In the genomic region with DNA sequence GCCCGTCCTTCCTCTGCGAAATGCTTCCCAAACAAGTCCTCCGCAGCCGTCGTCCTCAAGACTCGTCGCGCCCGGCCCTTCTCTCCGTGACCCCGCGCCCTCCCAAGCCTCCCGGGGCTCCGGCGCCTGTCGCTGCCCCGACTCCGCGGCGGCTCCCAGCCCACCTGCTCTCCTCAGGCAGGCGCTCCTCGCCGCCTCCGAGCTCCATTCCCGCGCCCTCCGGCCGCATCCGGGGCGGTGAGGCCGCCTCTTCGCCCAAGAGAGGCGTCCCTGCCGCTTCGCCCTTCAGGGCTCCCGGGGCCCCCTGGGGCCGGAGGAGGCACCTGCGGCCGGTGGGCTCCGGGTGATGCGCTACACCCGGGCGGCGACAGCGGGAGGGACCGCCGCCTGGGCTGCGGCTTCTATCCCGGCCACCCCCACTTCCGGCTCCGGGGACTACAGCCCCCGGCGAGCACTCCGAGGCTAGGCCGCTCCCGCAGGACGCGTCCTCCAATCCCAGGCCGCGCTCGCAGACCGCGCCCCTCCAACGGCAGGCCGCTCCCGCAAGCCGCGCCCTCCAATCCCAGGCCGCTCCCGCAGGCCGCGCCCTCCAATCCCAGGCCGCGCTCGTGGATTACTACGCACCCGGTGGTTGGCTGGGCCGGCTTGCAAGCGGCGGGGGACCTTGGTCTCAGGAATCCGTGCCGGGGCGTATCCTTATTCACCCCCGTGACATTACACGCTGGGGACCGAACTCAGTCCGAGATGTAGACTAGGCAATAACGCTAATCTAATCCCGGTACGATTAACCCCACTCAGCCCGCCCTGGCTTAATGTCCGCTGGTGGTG, we compare ENCODE assay signal across 8 cellular contexts. TPM values are rescaled to one million over a fixed set of nuclear protein-coding genes. Genes with fewer than 3 reads are reported as not detected.
A peak's percentile ranks its signal among the peaks of the same experiment; 100 is the strongest.
DNase-seq lines count a peak whose midpoint lies in the region; ATAC-seq, FAIRE-seq and TF ChIP-seq lines count a peak whose summit lies in the region.

Gene RUBCN, minus strand, starts transcription at position 414 of the 828 bp plus-strand sequence. Its CDS starts 185 bp downstream, at position 229.

- H3K27ac Mint-ChIP-seq in endothelial cell (ENCODE audit: unreplicated experiment) (peak within 1 kb of the TSS; percentile 84), mesothelial cell of epicardium (peak within 1 kb of the TSS; percentile 95)

- H3K27ac ChIP-seq in OCI-LY1 (ENCODE audit: low read depth, low read length, poor library complexity, severe bottlenecking), result peak within 1 kb of the TSS; percentile 97

- DNase-seq in D721Med (ENCODE audit: insufficient read length, low spot score) (peak; percentile 74), HuH-7 (ENCODE audit: low spot score) (peak; percentile 95), endothelial cell (ENCODE audit: low spot score) (peak; percentile 95), mesothelial cell of epicardium (ENCODE audit: low spot score in 2 of 2, unreplicated experiment in 2 of 2) (peak; percentile 91 to 93)
- peak; percentile 91 for DNase-seq in activated CD8-positive, alpha-beta memory T cell treated with anti-CD3 and anti-CD28 coated beads, Interleukin-2, amount 50 U/mL, for 4 hours
- peak; percentile 77 to 86 for DNase-seq in stimulated activated CD8-positive, alpha-beta memory T cell treated with anti-CD3 and anti-CD28 coated beads, Interleukin-15, amount 100 ng/mL, for 4 hours (ENCODE audit: low read depth in 2 of 2)

- no peaks in the 10 kb centered on the region for H3K27me3 ChIP-seq in OCI-LY1 (ENCODE audit: insufficient read depth, low read length)

- peaks cover 25% of the 10 kb centered on the region; the same call in 1 of the 2 replicates for H3K36me3 ChIP-seq in OCI-LY1 (ENCODE audit: insufficient read depth, low read length)

- TF ChIP-seq CTCF in D721Med (IDR thresholded peaks at IDR 0.05; ENCODE audit: insufficient read depth, missing control alignments) (no peak), OCI-LY1 (IDR thresholded peaks at IDR 0.05; ENCODE audit: low read length) (no peak), endothelial cell (IDR thresholded peaks at IDR 0.05; ENCODE audit: unreplicated experiment) (no peak), mesothelial cell of epicardium (IDR thresholded peaks at IDR 0.05; ENCODE audit: unreplicated experiment) (no peak)

- ATAC-seq in GM21515 (IDR thresholded peaks at IDR 0.05; ENCODE audit: unreplicated experiment), result peak; percentile 81

- no peak for FAIRE-seq in D721Med (lab: Jason Lieb, UNC)

- no peaks in the 10 kb centered on the region for H3K9me2 ChIP-seq in OCI-LY1 (ENCODE audit: low read depth, low read length)

- peaks cover 12% of the 10 kb centered on the region; the same call in 1 of the 2 replicates for H3F3A ChIP-seq in OCI-LY1 (ENCODE audit: insufficient read depth, low read length)

- no peaks in the 10 kb centered on the region for H4K20me1 ChIP-seq in OCI-LY1 (ENCODE audit: insufficient read depth, low read length)

- H3K4me3 ChIP-seq in OCI-LY1 (ENCODE audit: low read depth, low read length, poor library complexity, severe bottlenecking), result peak within 1 kb of the TSS; percentile 97

- H3K4me1 ChIP-seq in OCI-LY1 (ENCODE audit: insufficient read depth, low read length, severe bottlenecking), result peaks cover 56% of the 10 kb centered on the region

- H3K9ac ChIP-seq in OCI-LY1 (ENCODE audit: low read length), result peak within 1 kb of the TSS; percentile 94

- H2AFZ ChIP-seq in OCI-LY1 (ENCODE audit: low read length), result peak within 1 kb of the TSS; percentile 51

- H3K9me3 Mint-ChIP-seq in endothelial cell (ENCODE audit: unreplicated experiment) (no peaks in the 10 kb centered on the region), mesothelial cell of epicardium (no peaks in the 10 kb centered on the region)

- peak within 1 kb of the TSS; percentile 97 for H3K4me2 ChIP-seq in OCI-LY1 (ENCODE audit: low read length)

- H3K9me3 ChIP-seq in OCI-LY1 (ENCODE audit: low read length), result no peaks in the 10 kb centered on the region

- H3K4me3 Mint-ChIP-seq in endothelial cell (ENCODE audit: unreplicated experiment), result peak within 1 kb of the TSS; percentile 97
- H3K4me3 Mint-ChIP-seq in mesothelial cell of epicardium, result peak within 1 kb of the TSS; percentile 77

- H3K4me1 Mint-ChIP-seq in endothelial cell (ENCODE audit: unreplicated experiment), result peaks cover 26% of the 10 kb centered on the region
- peaks cover 20% of the 10 kb centered on the region for H3K4me1 Mint-ChIP-seq in mesothelial cell of epicardium

- H3K27me3 Mint-ChIP-seq in endothelial cell (ENCODE audit: unreplicated experiment), result peaks cover 6% of the 10 kb centered on the region
- no peaks in the 10 kb centered on the region for H3K27me3 Mint-ChIP-seq in mesothelial cell of epicardium (ENCODE audit: low read depth)

- H3K36me3 Mint-ChIP-seq in endothelial cell (ENCODE audit: low read depth, unreplicated experiment), result peaks cover 10% of the 10 kb centered on the region
- no peaks in the 10 kb centered on the region for H3K36me3 Mint-ChIP-seq in mesothelial cell of epicardium

- H3K79me2 ChIP-seq in OCI-LY1 (ENCODE audit: insufficient read depth, low read length), result peaks cover 32% of the 10 kb centered on the region

RNA-seq across cellular contexts. Expression of gene RUBCN, which starts in this region (rescaled TPM):
- total RNA-seq in endothelial cell (ENCODE audit: unreplicated experiment), result 35.0 TPM
- 22.2 to 24.5 TPM (median 22.9 TPM) in 3 replicates for total RNA-seq in mesothelial cell of epicardium

Comparison
In these comparisons a context has a peak if more than half of its experiments do, and no peak if none do; other contexts are left out.
1. Peak in every context shown above with its lines: DNase-seq, ATAC-seq, H3K4me3 ChIP-seq and H3K27ac ChIP-seq.